1 cellular context compared by ENCODE assay signal in genomic region chr14:73829526-73830431, GRCh38.
A peak's percentile ranks its signal among the peaks of the same experiment; 100 is the strongest.
TF ChIP-seq lines count a peak whose summit lies in the region.

No MANE protein-coding gene starts in this region.

TF ChIP-seq in K562, 482 proteins besides CTCF, POLR2A, EP300 and RAD21 (continued from another document and continues in another):
- TF ChIP-seq MGA (IDR thresholded peaks at IDR 0.05) (no peak), ZFX (CRISPR knock-in tag; IDR thresholded peaks at IDR 0.05) (no peak), SMARCE1 (IDR thresholded peaks at IDR 0.05) (peak; percentile 45; the same call in 1 of the 2 replicates), CTBP1 (IDR thresholded peaks at IDR 0.05; ENCODE audit: borderline replicate concordance) (peak; percentile 42; the same call in 1 of the 2 replicates), NKRF (IDR thresholded peaks at IDR 0.05; ENCODE audit: borderline replicate concordance) (no peak), E2F8 (IDR thresholded peaks at IDR 0.05; ENCODE audit: low read depth, partially characterized antibody) (no peak), U2AF2 (optimal IDR thresholded peaks at IDR 0.05; ENCODE audit: low read depth, low read length) (no peak), ZNF324 (CRISPR knock-in tag; IDR thresholded peaks at IDR 0.05) (no peak), ZZZ3 (IDR thresholded peaks at IDR 0.05) (no peak), ZNF780A (CRISPR knock-in tag; IDR thresholded peaks at IDR 0.05) (no peak), PHF20 (IDR thresholded peaks at IDR 0.05; ENCODE audit: partially characterized antibody) (no peak), FOSL1 (tag; conservative IDR thresholded peaks at IDR 0.05) (peak; percentile 74), JUND (IDR thresholded peaks at IDR 0.05; ENCODE audit: borderline replicate concordance, low read depth, low read length) (peak; percentile 87), JUND (tag; IDR thresholded peaks at IDR 0.05; ENCODE audit: borderline replicate concordance, low read depth, low read length) (peak; percentile 85; the same call in 2 of the 3 replicates), MAFG (tag; conservative IDR thresholded peaks at IDR 0.05) (no peak), HMBOX1 (IDR thresholded peaks at IDR 0.05) (peak; percentile 96), KHSRP (IDR thresholded peaks at IDR 0.05) (no peak), ZNF75A (CRISPR knock-in tag; IDR thresholded peaks at IDR 0.05) (no peak), KLF16 (IDR thresholded peaks at IDR 0.05) (no peak), PATZ1 (CRISPR knock-in tag; IDR thresholded peaks at IDR 0.05; ENCODE audit: borderline replicate concordance) (no peak), ZKSCAN8 (CRISPR knock-in tag; IDR thresholded peaks at IDR 0.05) (no peak), MAX (CRISPR knock-in tag; IDR thresholded peaks at IDR 0.05) (no peak), ZNF3 (CRISPR knock-in tag; IDR thresholded peaks at IDR 0.05) (no peak), PHB2 (IDR thresholded peaks at IDR 0.05; ENCODE audit: low read depth) (no peak), ZC3H4 (CRISPR knock-in tag; IDR thresholded peaks at IDR 0.05; ENCODE audit: borderline replicate concordance) (no peak), ZNF639 (CRISPR knock-in tag; conservative IDR thresholded peaks at IDR 0.05 in 1 of 2, IDR thresholded peaks at IDR 0.05 in 1 of 2) (no peak), FOXJ2 (tag; IDR thresholded peaks at IDR 0.05) (no peak), BHLHE40 (IDR thresholded peaks at IDR 0.05; ENCODE audit: low read length) (peak; percentile 81), MIER1 (IDR thresholded peaks at IDR 0.05; ENCODE audit: low read depth) (no peak), CCNT2 (IDR thresholded peaks at IDR 0.05; ENCODE audit: borderline replicate concordance, extremely low read depth, insufficient read length, low read depth, low read length) (no peak), TEAD2 (tag; IDR thresholded peaks at IDR 0.05) (no peak), ATF1 (CRISPR knock-in tag; IDR thresholded peaks at IDR 0.05) (no peak), ATF1 (tag; IDR thresholded peaks at IDR 0.05) (peak; percentile 17; the same call in 1 of the 2 replicates), ZBTB43 (CRISPR knock-in tag; IDR thresholded peaks at IDR 0.05) (no peak), RCOR1 (IDR thresholded peaks at IDR 0.05; ENCODE audit: borderline replicate concordance in 1 of 2, low read depth in 2 of 2, low read length in 2 of 2) (0 out of 4 replicates have a peak, but pooled peaks of 1 of the 2 experiments have one; percentile 35), ATF3 (IDR thresholded peaks at IDR 0.05) (peak; percentile 84), ATF3 (CRISPR knock-in tag; conservative IDR thresholded peaks at IDR 0.05) (no peak), NR2C2 (CRISPR knock-in tag; IDR thresholded peaks at IDR 0.05) (no peak), NR2C2 (tag; IDR thresholded peaks at IDR 0.05) (no peak)
